In the genomic region with DNA sequence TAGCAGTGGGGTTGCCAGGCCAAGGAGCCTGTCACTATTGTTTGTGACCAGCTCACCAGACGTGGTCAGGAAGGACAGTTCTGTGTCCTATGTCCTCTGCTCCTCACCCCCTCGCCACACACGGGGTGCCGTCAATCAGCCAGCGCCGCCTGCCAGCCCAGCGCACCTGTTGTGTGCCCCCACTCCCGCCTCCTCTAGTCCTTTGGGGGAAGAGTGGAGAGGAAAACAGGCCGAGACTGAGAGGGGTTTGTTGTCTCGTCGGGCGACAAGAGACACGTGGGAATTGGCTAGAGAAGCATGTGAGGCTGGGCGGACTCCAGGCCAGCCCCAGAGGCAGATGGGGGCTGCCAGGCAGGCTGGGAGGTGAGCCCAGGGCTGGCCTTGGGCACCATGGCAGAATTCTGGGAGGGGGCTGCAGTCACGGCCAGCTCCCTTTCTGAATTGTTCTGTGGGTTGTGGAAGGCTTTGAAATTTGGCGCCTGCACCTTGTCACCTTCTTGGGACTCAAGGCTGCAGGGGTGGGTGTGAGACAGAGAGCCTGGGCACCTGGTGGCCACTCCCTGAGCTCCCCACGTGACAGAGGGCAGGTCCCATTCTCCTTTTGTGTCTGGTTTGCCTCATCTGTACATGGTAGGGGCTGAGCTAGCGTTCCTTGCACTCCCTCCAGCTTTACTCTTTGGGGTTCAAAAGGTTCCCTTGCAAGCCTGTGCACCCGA, we compare ENCODE assay signal across 17 cellular contexts. TPM values are rescaled to one million over a fixed set of nuclear protein-coding genes. Genes with fewer than 3 reads are reported as not detected.
DNase-seq lines count a peak whose midpoint lies in the region; ATAC-seq and TF ChIP-seq lines count a peak whose summit lies in the region.
"Had no signal": no experiment of that assay in that cellular context is flagged by ENCODE, and none has a peak within 500 bp of the region (broad histone marks: within the 10 kb centered on the region; RNA-seq: fewer than 3 reads in every experiment).

No MANE protein-coding gene starts in this region.

- H3K23ac ChIP-seq in mesenchymal stem cell (ENCODE audit: low read length in 2 of 2), result peak overlapping the region in 1 of 2 experiments; percentile 23

- H2AFZ ChIP-seq in mesenchymal stem cell (ENCODE audit: low read depth, low read length), result no peak overlapping the region

- peaks cover 37% of the 10 kb centered on the region for H3K4me1 Mint-ChIP-seq in WTC11

- H2BK5ac ChIP-seq in mesenchymal stem cell (ENCODE audit: low read depth, low read length, poor library complexity, severe bottlenecking), result no peak overlapping the region

- ATAC-seq in WTC11, result no peak
- ATAC-seq: A549, HCT116 had no signal

- no peak overlapping the region for H3K9ac ChIP-seq in mesenchymal stem cell (ENCODE audit: low read length)

- H3K18ac ChIP-seq in mesenchymal stem cell (ENCODE audit: low read depth in 1 of 2, low read length in 2 of 2), result peak overlapping the region; percentile 28 to 37

- H3K4me3 Mint-ChIP-seq in WTC11, result no peak overlapping the region
- H3K4me3 Mint-ChIP-seq: T-helper 2 cell treated with Interferon-gamma antibody and Interleukin-4, amounts not matched to agents 5 μg/mL and 100 μg/mL, for 36 hours had no signal

- H3K4ac ChIP-seq in mesenchymal stem cell (ENCODE audit: low read depth in 1 of 2, low read length in 2 of 2), result peak overlapping the region; percentile 9 to 52

- peaks cover 19% of the 10 kb centered on the region for H3K36me3 Mint-ChIP-seq in WTC11

- POLR2A ChIA-PET in WTC11 (lab: Charles Lee), result interaction anchor here (1.1 to 1.5 kb wide), 2 partner anchors 10 to 15 kb away, joined by 3 to 8 read pairs; no protein-coding TSS in a partner anchor

- peak overlapping the region in 1 of 2 experiments; percentile 35 for H3K14ac ChIP-seq in mesenchymal stem cell (ENCODE audit: low read length in 2 of 2)

- peaks cover 14% of the 10 kb centered on the region for H3K9me3 Mint-ChIP-seq in WTC11

- H3K4me2 ChIP-seq in mesenchymal stem cell (ENCODE audit: low read length, poor library complexity, severe bottlenecking), result no peak overlapping the region
- H3K4me2 ChIP-seq: A549 had no signal

- H3K36me3 ChIP-seq in mesenchymal stem cell (ENCODE audit: control insufficient read depth in 1 of 2, insufficient read depth in 2 of 2, low read depth in 1 of 2, low read length in 2 of 2), result peaks cover 0 to 3% of the 10 kb centered on the region in 2 experiments

- peak overlapping the region; percentile 19 for H4K8ac ChIP-seq in mesenchymal stem cell (ENCODE audit: low read length)

- H3K9me3 ChIP-seq in mesenchymal stem cell (ENCODE audit: control insufficient read depth, low read length), result peaks cover 6% of the 10 kb centered on the region
- H3K9me3 ChIP-seq: A549 had no signal

- TF ChIP-seq POLR2A in erythroblast (IDR thresholded peaks at IDR 0.05; ENCODE audit: low read length), result no peak

- peak overlapping the region; percentile 83 for H2BK15ac ChIP-seq in mesenchymal stem cell (ENCODE audit: low read depth, poor library complexity, severe bottlenecking)

- H3K4me3 ChIP-seq in mesenchymal stem cell (ENCODE audit: insufficient read depth in 1 of 2, low read depth in 1 of 2, low read length in 2 of 2), result no peak overlapping the region
- H3K4me3 ChIP-seq: A549 had no signal

- H2BK12ac ChIP-seq in mesenchymal stem cell (ENCODE audit: low read length in 2 of 2), result peak overlapping the region; percentile 73 to 97

- peak overlapping the region; percentile 77 for H4K91ac ChIP-seq in mesenchymal stem cell (ENCODE audit: low read length)

- no peak for TF ChIP-seq CTCF in WTC11 (IDR thresholded peaks at IDR 0.05)

- H3K79me1 ChIP-seq in mesenchymal stem cell (replicated peaks; ENCODE audit: low read length, poor library complexity, severe bottlenecking), result no peaks in the 10 kb centered on the region

- no peak overlapping the region for H3K27ac Mint-ChIP-seq in WTC11
- H3K27ac Mint-ChIP-seq: T-helper 2 cell treated with Interferon-gamma antibody and Interleukin-4, amounts not matched to agents 5 μg/mL and 100 μg/mL, for 36 hours had no signal

- H2BK120ac ChIP-seq in mesenchymal stem cell (ENCODE audit: low read depth, low read length), result no peak overlapping the region

- CTCF ChIA-PET in WTC11 (lab: Charles Lee), result interaction anchor here (0.9 to 2.6 kb wide), 6 partner anchors 10 to 189 kb away, joined by 3 to 16 read pairs (median 4); no protein-coding TSS in a partner anchor

- no peak overlapping the region for H3K27ac ChIP-seq in mesenchymal stem cell (ENCODE audit: low read length, poor library complexity, severe bottlenecking)
- peak overlapping the region; percentile 3 for H3K27ac ChIP-seq in substantia nigra (ENCODE audit: low read depth, low read length, poor library complexity, severe bottlenecking)
- H3K27ac ChIP-seq: A549, epithelial cell of prostate had no signal

- H2AK5ac ChIP-seq in mesenchymal stem cell (ENCODE audit: low read length, severe bottlenecking), result peak overlapping the region; percentile 77

- 84% methylated on average over 19 of the region's 19 CpGs for WGBS in mesenchymal stem cell

- peaks cover 0 to 30% of the 10 kb centered on the region in 2 experiments for H3K27me3 ChIP-seq in mesenchymal stem cell (ENCODE audit: control insufficient read depth in 1 of 2, insufficient read depth in 1 of 2, low read length in 2 of 2)

- peak; percentile 20 for DNase-seq in NCI-H82 (lab: John Stamatoyannopoulos, UW)
- DNase-seq in NCI-H82 treated with DMSO at 0.1 percent for 48 hours (lab: John Stamatoyannopoulos, UW; ENCODE audit: unreplicated experiment), result no peak
- DNase-seq in WTC11 (ENCODE audit: low spot score), result peak; percentile 5
- DNase-seq in mesenchymal stem cell, result no peak
- peak in 9 of 49 donors; percentile 21 to 44 (median 33) for DNase-seq in substantia nigra (lab: John Stamatoyannopoulos, UW)
- no peak for DNase-seq in NCI-H526 treated with DMSO at 0.1 percent for 48 hours (lab: John Stamatoyannopoulos, UW)
- DNase-seq in erythroblast (lab: John Stamatoyannopoulos, UW), result no peak
- no peak for DNase-seq in HUDEP-2 (lab: John Stamatoyannopoulos, UW; ENCODE audit: unreplicated experiment in 76 of 76)
- DNase-seq: activated CD4-positive, CD25-positive, alpha-beta regulatory T cell treated with anti-CD3 and anti-CD28 coated beads, Interleukin-2, amount 50 U/mL, for 72 hours; activated naive CD4-positive, alpha-beta T cell treated with Interleukin-2 at 50 U/mL for 16 hours; cortex of kidney; SHP77; stimulated activated CD4-positive, alpha-beta T cell treated with anti-CD3 and anti-CD28 coated beads, Interleukin-2, amount 100 ng/mL, for 24 hours had no signal

- H3K4me1 ChIP-seq in mesenchymal stem cell (ENCODE audit: control insufficient read depth, insufficient read depth, low read depth, low read length), result peaks cover 29% of the 10 kb centered on the region

- peaks cover 74% of the 10 kb centered on the region for H3K27me3 Mint-ChIP-seq in WTC11 (ENCODE audit: low read depth)

TF ChIP-seq in WTC11, 78 proteins besides CTCF, POLR2A, EP300 and RAD21:
- TF ChIP-seq ZNF263 (CRISPR knock-in tag; IDR thresholded peaks at IDR 0.05; ENCODE audit: low read depth), result no peak
- peak; percentile 29; the same call in 1 of the 2 replicates for TF ChIP-seq FOXP1 (CRISPR knock-in tag; IDR thresholded peaks at IDR 0.05; ENCODE audit: borderline replicate concordance)
- TF ChIP-seq EMX1 (CRISPR knock-in tag; IDR thresholded peaks at IDR 0.05), result no peak
- peak; percentile 66; the same call in 1 of the 2 replicates for TF ChIP-seq USF1 (CRISPR knock-in tag; IDR thresholded peaks at IDR 0.05)
- peak; percentile 67; the same call in 1 of the 2 replicates for TF ChIP-seq USF2 (CRISPR knock-in tag; IDR thresholded peaks at IDR 0.05)
- no peak for TF ChIP-seq TP53 (CRISPR knock-in tag; IDR thresholded peaks at IDR 0.05)
- no peak for TF ChIP-seq PREB (CRISPR knock-in tag; IDR thresholded peaks at IDR 0.05; ENCODE audit: borderline replicate concordance)

RNA-seq across cellular contexts. Expression of gene KCNQ1OT1, which starts 3.1 kb away (rescaled TPM):
- 2.1 to 2.4 TPM (median 2.3 TPM) in 3 replicates for total RNA-seq in WTC11 (2021)
- polyA plus RNA-seq in mesenchymal stem cell (2013, experiment 1 of 2), result 0.08 TPM
- 0.05 TPM for polyA plus RNA-seq in mesenchymal stem cell (2013, experiment 2 of 2)

Comparison
In these comparisons a context has a peak if more than half of its experiments do, and no peak if none do; other contexts are left out.
1. DNase-seq: peak in NCI-H82 (single experiment) and WTC11 (single experiment); none in NCI-H82 treated with DMSO at 0.1 percent for 48 hours (single experiment), mesenchymal stem cell (single experiment), NCI-H526 treated with DMSO at 0.1 percent for 48 hours (single experiment), erythroblast (0 of 2) and HUDEP-2 (0 of 76).